Comparison of ENCODE assay signal across 26 cellular contexts in genomic region chr18:70892381-70892780, GRCh38.
A peak's percentile ranks its signal among the peaks of the same experiment; 100 is the strongest.
DNase-seq lines count a peak whose midpoint lies in the region; ATAC-seq, FAIRE-seq and TF ChIP-seq lines count a peak whose summit lies in the region.
"Had no signal": no experiment of that assay in that cellular context is flagged by ENCODE, and none has a peak within 500 bp of the region (broad histone marks: within the 10 kb centered on the region; RNA-seq: fewer than 3 reads in every experiment).

No MANE protein-coding gene starts in this region.

- no peaks in the 10 kb centered on the region for H3K9me3 ChIP-seq in pancreas

- no peaks in the 10 kb centered on the region for H3K4me1 Mint-ChIP-seq in activated T-helper 17 cell treated with anti-CD3 and anti-CD28 coated beads, Interleukin-2, amount 50 U/mL, for 72 hours
- H3K4me1 Mint-ChIP-seq: B cell had no signal

- DNase-seq in RPMI7951 (ENCODE audit: low read depth) (peak; percentile 5), bronchial epithelial cell (ENCODE audit: low read depth) (no peak), pancreas (no peak), GM13977 (ENCODE audit: low spot score) (no peak)
- DNase-seq in activated CD4-positive, alpha-beta T cell treated with anti-CD3 and anti-CD28 coated beads for 48 hours = no peak
- DNase-seq: 8988T; ACHN; CD4-positive, alpha-beta T cell; CD8-positive, alpha-beta T cell; COR-L47; DMS 273 treated with DMSO at 0.1 percent for 48 hours; DMS153; DMS53; DMS79; DND-41; EL; GDM1 had no signal

- 72 to 97% methylated on average over 1 of the region's 1 CpG for WGBS in pancreas, 2 donors

- no peak overlapping the region for H3K27ac ChIP-seq in pancreas
- H3K27ac ChIP-seq: BLaER1 treated with 17β-estradiol and CSF1 and Interleukin-3, amounts not matched to agents 10 nM and 100 nM; C4-2B had no signal

- no peak overlapping the region for H3K27ac Mint-ChIP-seq in activated T-helper 17 cell treated with anti-CD3 and anti-CD28 coated beads, Interleukin-2, amount 50 U/mL, for 72 hours
- H3K27ac Mint-ChIP-seq: B cell; CD4-positive, alpha-beta T cell; CD8-positive, alpha-beta T cell had no signal

- no peak overlapping the region for H3K4me3 ChIP-seq in bronchial epithelial cell (ENCODE audit: low read depth, low read length)
- H3K4me3 ChIP-seq in pancreas = no peak overlapping the region
- H3K4me3 ChIP-seq: BLaER1 treated with 17β-estradiol and CSF1 and Interleukin-3, amounts not matched to agents 10 nM and 100 nM; GM12878 had no signal

- TF ChIP-seq CTCF in bronchial epithelial cell (IDR thresholded peaks at IDR 0.05; ENCODE audit: insufficient read depth, low read length, severe bottlenecking) (no peak), pancreas (IDR thresholded peaks at IDR 0.05) (no peak), GM13977 (IDR thresholded peaks at IDR 0.05; ENCODE audit: extremely low read depth, insufficient read depth, missing control alignments) (no peak)

- H3K27me3 Mint-ChIP-seq in activated T-helper 17 cell treated with anti-CD3 and anti-CD28 coated beads, Interleukin-2, amount 50 U/mL, for 72 hours = no peaks in the 10 kb centered on the region
- H3K27me3 Mint-ChIP-seq: B cell; CD4-positive, alpha-beta T cell had no signal

- FAIRE-seq in bronchial epithelial cell (lab: Jason Lieb, UNC) (peak; percentile 86), pancreas (lab: Jason Lieb, UNC) (peak; percentile 57)
- FAIRE-seq: A204.1, GM12878, GM12892, GM19239 had no signal

- in situ Hi-C loops in GM13977 (cut with MboI; ENCODE audit: low pct_unique_long_range_greater_than_20kb, low sequenced_read_pairs, unreplicated experiment) = no loop called here

- no peak overlapping the region for H3K4me3 Mint-ChIP-seq in activated T-helper 17 cell treated with anti-CD3 and anti-CD28 coated beads, Interleukin-2, amount 50 U/mL, for 72 hours
- H3K4me3 Mint-ChIP-seq: B cell; CD4-positive, alpha-beta T cell; CD8-positive, alpha-beta T cell had no signal

- H3K9me3 Mint-ChIP-seq in activated T-helper 17 cell treated with anti-CD3 and anti-CD28 coated beads, Interleukin-2, amount 50 U/mL, for 72 hours = peaks cover 8% of the 10 kb centered on the region

- H3K36me3 ChIP-seq in bronchial epithelial cell (ENCODE audit: control insufficient read depth, insufficient read depth, low read length) = no peaks in the 10 kb centered on the region
- H3K36me3 ChIP-seq in pancreas = no peaks in the 10 kb centered on the region
- H3K36me3 ChIP-seq: BLaER1 treated with 17β-estradiol and CSF1 and Interleukin-3, amounts not matched to agents 10 nM and 100 nM had no signal

- H3K27me3 ChIP-seq in bronchial epithelial cell (ENCODE audit: control insufficient read depth, insufficient read depth, low read length) (no peaks in the 10 kb centered on the region), pancreas (no peaks in the 10 kb centered on the region)
- H3K27me3 ChIP-seq: BLaER1 treated with 17β-estradiol and CSF1 and Interleukin-3, amounts not matched to agents 10 nM and 100 nM had no signal

- ATAC-seq in pancreas (no peak), HG02884 (IDR thresholded peaks at IDR 0.05; ENCODE audit: unreplicated experiment) (no peak)
- no peak for ATAC-seq in activated T-helper 17 cell treated with anti-CD3 and anti-CD28 coated beads, Interleukin-2, amount 50 U/mL, for 72 hours (replicated peaks)
- ATAC-seq: CD8-positive, alpha-beta T cell; GM12878 had no signal

- intact Hi-C loops in pancreas (cut with DNase I) = no loop called here

- no peaks in the 10 kb centered on the region for H3K36me3 Mint-ChIP-seq in activated T-helper 17 cell treated with anti-CD3 and anti-CD28 coated beads, Interleukin-2, amount 50 U/mL, for 72 hours (ENCODE audit: low read depth)
- H3K36me3 Mint-ChIP-seq: CD8-positive, alpha-beta T cell had no signal

- no peaks in the 10 kb centered on the region for H3K4me1 ChIP-seq in pancreas
- H3K4me1 ChIP-seq: BLaER1 treated with 17β-estradiol and CSF1 and Interleukin-3, amounts not matched to agents 10 nM and 100 nM had no signal
